8 cellular contexts compared by ENCODE assay signal in the genomic region with DNA sequence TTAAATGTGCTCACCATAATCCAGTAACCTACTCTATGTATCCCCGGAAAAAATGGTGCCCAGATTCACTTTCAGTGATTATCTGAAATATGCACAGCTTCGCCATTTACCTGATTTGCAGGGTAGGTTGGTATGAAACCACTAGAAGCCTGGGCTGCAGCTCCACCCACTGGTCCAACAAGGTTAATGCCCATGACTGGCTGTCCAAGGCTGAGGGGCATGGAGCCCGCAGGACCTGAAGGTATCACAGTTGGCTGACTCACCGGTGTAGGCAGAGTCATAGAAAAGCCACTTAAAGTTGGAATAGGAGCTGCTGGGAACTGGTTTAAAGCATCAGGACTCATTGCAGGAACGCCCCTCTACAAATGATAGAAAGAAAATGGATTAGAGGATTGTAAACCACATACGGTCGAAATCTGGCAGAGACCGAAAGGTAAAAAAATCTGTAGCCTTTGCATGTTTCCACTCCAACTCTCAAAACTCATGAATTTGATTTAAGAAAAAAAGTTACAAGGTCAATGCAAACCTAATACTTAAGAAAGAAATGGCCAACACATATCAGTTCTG. TPM values are rescaled to one million over a fixed set of nuclear protein-coding genes. Genes with fewer than 3 reads are reported as not detected.
DNase-seq lines count a peak whose midpoint lies in the region; ATAC-seq, FAIRE-seq and TF ChIP-seq lines count a peak whose summit lies in the region.

No MANE protein-coding gene starts in this region.

- H4K20me1 ChIP-seq in HepG2 (ENCODE audit: insufficient read depth, low read length), result no peaks in the 10 kb centered on the region

- no peak for FAIRE-seq in HepG2 (lab: Jason Lieb, UNC)

- intact Hi-C loops in HepG2 (cut with micrococcal nuclease; ENCODE audit: unreplicated experiment), result loop anchor here (2.0 to 5.0 kb wide), 2 partner anchors 44 to 198 kb away; no protein-coding TSS in a partner anchor
- intact Hi-C loops in transverse colon (cut with DNase I; ENCODE audit: low total_unique reads), result no loop called here

- H3K27me3 ChIP-seq in SJCRH30 (no peaks in the 10 kb centered on the region), HepG2 (ENCODE audit: control insufficient read depth in 1 of 2, insufficient read depth in 2 of 2, low read length in 2 of 2) (no peaks in the 10 kb centered on the region), transverse colon (no peaks in the 10 kb centered on the region)

- POLR2A ChIA-PET in HepG2 (lab: Yijun Ruan, JAX), result interaction anchor here (1.6 kb wide), 1 partner anchor 163 kb away, joined by 3 read pairs; no protein-coding TSS in a partner anchor

- no TSS peak for BruUV-seq in HepG2 (replicated peaks; lab: Mats Ljungman, UMichigan)

- WGBS in HepG2 (ENCODE audit: low lambda C conversion rate), result 91% methylated on average over 8 of the region's 8 CpGs
- 82 to 86% methylated on average over 6 to 8 of the region's 8 CpGs for WGBS in transverse colon (ENCODE audit: low coverage in 1 of 2), 2 donors

- H3K9me3 ChIP-seq in SJCRH30 (replicated peaks) (peaks cover 8% of the 10 kb centered on the region), HepG2 (ENCODE audit: low read length) (no peaks in the 10 kb centered on the region), transverse colon (no peaks in the 10 kb centered on the region)

- TF ChIP-seq POLR2A in HepG2 (IDR thresholded peaks at IDR 0.05; ENCODE audit: insufficient read depth in 1 of 2, low read depth in 2 of 2, low read length in 2 of 2), result no peak
- TF ChIP-seq POLR2A in transverse colon (IDR thresholded peaks at IDR 0.05), result no peak

- no peak overlapping the region for H3K4me3 ChIP-seq in SJCRH30
- no peak overlapping the region for H3K4me3 ChIP-seq in cardiac fibroblast (replicated peaks in 1 of 2; ENCODE audit: low read depth in 2 of 2, low read length in 2 of 2)
- H3K4me3 ChIP-seq in HepG2 (replicated peaks in 1 of 3; ENCODE audit: insufficient read depth in 1 of 3, low read depth in 2 of 3, low read length in 3 of 3), result no peak overlapping the region
- no peak overlapping the region for H3K4me3 ChIP-seq in transverse colon

- H2AFZ ChIP-seq in HepG2 (ENCODE audit: low read length), result no peak overlapping the region

- in situ Hi-C loops in HepG2 (cut with HindIII; ENCODE audit: extremely low pct_ligation_motif_present, low pct_unique_long_range_greater_than_20kb), result no loop called here
- in situ Hi-C loops in transverse colon (cut with MboI; ENCODE audit: low pct_ligation_motif_present in 1 of 4, low pct_unique_long_range_greater_than_20kb in 1 of 4, low sequenced_read_pairs in 3 of 4), result no loop called here

- H3K36me3 ChIP-seq in SJCRH30, result peaks cover 37% of the 10 kb centered on the region
- H3K36me3 ChIP-seq in HepG2 (replicated peaks in 1 of 2; ENCODE audit: control insufficient read depth in 1 of 2, insufficient read depth in 2 of 2, low read length in 2 of 2), result peaks cover 7 to 55% of the 10 kb centered on the region in 2 experiments
- peaks cover 0 to 73% (median 25%) of the 10 kb centered on the region in 4 donors for H3K36me3 ChIP-seq in transverse colon

- CTCF ChIA-PET in HepG2 (lab: Yijun Ruan, JAX; ENCODE audit: low intra/inter-chr PET ratio, low total read pairs), result interaction anchor here (1.1 to 1.2 kb wide), 2 partner anchors 132 to 197 kb away, joined by 3 to 4 read pairs; no protein-coding TSS in a partner anchor

- no peak for TF ChIP-seq EP300 in HepG2 (IDR thresholded peaks at IDR 0.05; ENCODE audit: low read depth in 2 of 2, low read length in 2 of 2)
- no peak for TF ChIP-seq EP300 in HepG2 (CRISPR knock-in tag; IDR thresholded peaks at IDR 0.05; ENCODE audit: borderline replicate concordance)
- TF ChIP-seq EP300 in transverse colon (IDR thresholded peaks at IDR 0.05; ENCODE audit: low read depth), result no peak

- H3K79me2 ChIP-seq in HepG2 (ENCODE audit: insufficient read depth, low read length), result no peaks in the 10 kb centered on the region

- ATAC-seq in HepG2 (peak; percentile 94), HG02884 (IDR thresholded peaks at IDR 0.05; ENCODE audit: unreplicated experiment) (no peak)

- DNase-seq in DMS 273 treated with DMSO at 0.1 percent for 48 hours (lab: John Stamatoyannopoulos, UW) (peak; percentile 4), HS-27A (ENCODE audit: low read depth) (peak; percentile 2), SJCRH30 (peak; percentile 71 to 75), cardiac fibroblast (ENCODE audit: low read depth in 2 of 2) (peak; percentile 52 to 59), HepG2 (ENCODE audit: low spot score) (peak; percentile 60), transverse colon (peak; percentile 57)
- no peak for DNase-seq in activated CD4-positive, CD25-positive, alpha-beta regulatory T cell treated with anti-CD3 and anti-CD28 coated beads, Interleukin-2, amount 50 U/mL, for 72 hours

- H3K4me1 ChIP-seq in SJCRH30 (no peaks in the 10 kb centered on the region), HepG2 (ENCODE audit: insufficient read depth, low read length) (no peaks in the 10 kb centered on the region), transverse colon (peaks cover 0 to 9% (median 0%) of the 10 kb centered on the region in 4 donors)

- TF ChIP-seq RAD21 in HepG2 (CRISPR knock-in tag; IDR thresholded peaks at IDR 0.05), result peak; percentile 57; the same call in 1 of the 2 replicates

- H3K27ac ChIP-seq in SJCRH30 (no peak overlapping the region), HepG2 (ENCODE audit: extremely low read length, insufficient read depth, low read length) (no peak overlapping the region), transverse colon (no peak overlapping the region)

- peak; percentile 53 for TF ChIP-seq CTCF in cardiac fibroblast (IDR thresholded peaks at IDR 0.05; ENCODE audit: low read depth, low read length)
- peak; percentile 85 for TF ChIP-seq CTCF in HepG2 (CRISPR knock-in tag; IDR thresholded peaks at IDR 0.05)
- peak; percentile 27 to 51 (median 46) for TF ChIP-seq CTCF in transverse colon (IDR thresholded peaks at IDR 0.05)

- H3K4me2 ChIP-seq in HepG2 (ENCODE audit: low read depth, low read length), result no peak overlapping the region

- H3K9ac ChIP-seq in HepG2 (ENCODE audit: insufficient read depth, low read depth, low read length), result no peak overlapping the region

TF ChIP-seq in HepG2, 621 proteins besides CTCF, POLR2A, EP300 and RAD21 (continues in another document):
- TF ChIP-seq ZFP36L1 (CRISPR knock-in tag; IDR thresholded peaks at IDR 0.05), result peak; percentile 87; the same call in 1 of the 2 replicates
- TF ChIP-seq FOSL2 (CRISPR knock-in tag; IDR thresholded peaks at IDR 0.05), result 0 out of 2 replicates have a peak, but pooled peaks have one; percentile 6
- TF ChIP-seq SMC3 (IDR thresholded peaks at IDR 0.05; ENCODE audit: low read length), result peak; percentile 53
- TF ChIP-seq XRCC5 (optimal IDR thresholded peaks at IDR 0.05; ENCODE audit: low read length), result peak; percentile 64
- TF ChIP-seq, protein P1, sequence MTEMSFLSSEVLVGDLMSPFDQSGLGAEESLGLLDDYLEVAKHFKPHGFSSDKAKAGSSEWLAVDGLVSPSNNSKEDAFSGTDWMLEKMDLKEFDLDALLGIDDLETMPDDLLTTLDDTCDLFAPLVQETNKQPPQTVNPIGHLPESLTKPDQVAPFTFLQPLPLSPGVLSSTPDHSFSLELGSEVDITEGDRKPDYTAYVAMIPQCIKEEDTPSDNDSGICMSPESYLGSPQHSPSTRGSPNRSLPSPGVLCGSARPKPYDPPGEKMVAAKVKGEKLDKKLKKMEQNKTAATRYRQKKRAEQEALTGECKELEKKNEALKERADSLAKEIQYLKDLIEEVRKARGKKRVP (CRISPR knock-in tag; IDR thresholded peaks at IDR 0.05), result peak in 1 of 2 experiments; percentile 28; a peak in 1 of 4 replicates
- peak; percentile 25 for TF ChIP-seq TEAD3 (CRISPR knock-in tag; optimal IDR thresholded peaks at IDR 0.05; ENCODE audit: borderline replicate concordance)
- TF ChIP-seq STAG1 (CRISPR knock-in tag; IDR thresholded peaks at IDR 0.05), result peak; percentile 77
- no peak for TF ChIP-seq ATF1 (CRISPR knock-in tag; IDR thresholded peaks at IDR 0.05)
- no peak for TF ChIP-seq TMF1 (CRISPR knock-in tag; IDR thresholded peaks at IDR 0.05; ENCODE audit: low read depth)

RNA-seq across cellular contexts. Expression of a gene that starts 38.6 kb away (rescaled TPM):
- total RNA-seq in SJCRH30 (2014; rRNA removed; shearing (Covaris generic)), result 14.8 and 16.5 TPM in 2 replicates
- total RNA-seq in HepG2 (2016; rRNA removed; fragmentation: Illumina TruSeq; extraction: Trizol) (8.7 and 15.4 TPM in 2 replicates), transverse colon (100 to 1,000 TPM in 1 of 4 donors, 10 to 100 TPM in 3; 30.2 to 151 (median 56.7) TPM)
- total RNA-seq in HepG2 (2016; cell fraction: cytosol; rRNA removed; fragmentation: Illumina TruSeq; extraction: Trizol; ENCODE audit: low read depth), result 5.2 and 5.9 TPM in 2 replicates
- 7.4 and 13.5 TPM in 2 replicates for total RNA-seq in HepG2 (2016; cell fraction: insoluble cytoplasmic fraction; rRNA removed; fragmentation: Illumina TruSeq; extraction: Trizol)
- total RNA-seq in HepG2 (2016; cell fraction: membrane; rRNA removed; fragmentation: Illumina TruSeq; extraction: Trizol), result 5.7 and 6.1 TPM in 2 replicates
- 13.0 and 13.2 TPM in 2 replicates for total RNA-seq in HepG2 (2016; cell fraction: nucleus; rRNA removed; fragmentation: Illumina TruSeq; extraction: Trizol)
- polyA plus RNA-seq in HepG2 (2011; rRNA removed), result 7.3 and 9.3 TPM in 2 replicates
- 4.3 and 6.2 TPM in 2 replicates for polyA plus RNA-seq in HepG2 (2011; cell fraction: cytosol; rRNA removed)
- 10.9 and 12.4 TPM in 2 replicates for polyA plus RNA-seq in HepG2 (2011; cell fraction: nucleus; rRNA removed)
- 8.9 and 10.7 TPM in 2 replicates for polyA plus RNA-seq in HepG2 (2012)
- polyA plus RNA-seq in HepG2 (2016; cell fraction: cytosol; fragmentation: Illumina TruSeq; extraction: Trizol; ENCODE audit: low read depth), result 0.62 and 0.75 TPM in 2 replicates
- 10.1 and 12.7 TPM in 2 replicates for polyA plus RNA-seq in HepG2 (2016; cell fraction: insoluble cytoplasmic fraction; fragmentation: Illumina TruSeq; extraction: Trizol; ENCODE audit: low read depth)
- 1.2 and 1.5 TPM in 2 replicates for polyA plus RNA-seq in HepG2 (2016; cell fraction: membrane; fragmentation: Illumina TruSeq; extraction: Trizol; ENCODE audit: low read depth)
- 17.1 TPM in 2 replicates for polyA plus RNA-seq in HepG2 (2016; cell fraction: nucleus; fragmentation: Illumina TruSeq; extraction: Trizol; ENCODE audit: insufficient read depth, low read depth)
- 32.6 and 35.9 TPM in 2 replicates for polyA minus RNA-seq in HepG2 (2011; rRNA and poly(A)+ RNA removed; ENCODE audit: low replicate concordance)
- polyA minus RNA-seq in HepG2 (2011; cell fraction: cytosol; rRNA and poly(A)+ RNA removed), result 12.0 and 15.9 TPM in 2 replicates
- 30.4 and 35.7 TPM in 2 replicates for polyA minus RNA-seq in HepG2 (2011; cell fraction: nucleus; rRNA and poly(A)+ RNA removed)
